ENCODE assay signal across 1 cellular context in genomic region chr10:119166564-119166963, GRCh38.
TF ChIP-seq lines count a peak whose summit lies in the region.

No MANE protein-coding gene starts in this region.

TF ChIP-seq in H1, 55 proteins besides CTCF, POLR2A, EP300 and RAD21:
- TF ChIP-seq CBX5 (IDR thresholded peaks at IDR 0.05; ENCODE audit: low read depth, low read length) (no peak), BCL11A (IDR thresholded peaks at IDR 0.05; ENCODE audit: low read depth in 2 of 2, low read length in 2 of 2) (no peak), KDM4A (IDR thresholded peaks at IDR 0.05; ENCODE audit: low read depth, low read length, severe bottlenecking) (no peak), SP4 (IDR thresholded peaks at IDR 0.05; ENCODE audit: low read length) (no peak), GTF2F1 (IDR thresholded peaks at IDR 0.05; ENCODE audit: borderline replicate concordance, low read depth, low read length) (no peak), POLR2AphosphoS5 (IDR thresholded peaks at IDR 0.05; ENCODE audit: low read depth, low read length) (0 out of 2 replicates have a peak, but pooled peaks have one; percentile 40), TBP (IDR thresholded peaks at IDR 0.05; ENCODE audit: low read depth, low read length) (no peak)
